In the genomic region with DNA sequence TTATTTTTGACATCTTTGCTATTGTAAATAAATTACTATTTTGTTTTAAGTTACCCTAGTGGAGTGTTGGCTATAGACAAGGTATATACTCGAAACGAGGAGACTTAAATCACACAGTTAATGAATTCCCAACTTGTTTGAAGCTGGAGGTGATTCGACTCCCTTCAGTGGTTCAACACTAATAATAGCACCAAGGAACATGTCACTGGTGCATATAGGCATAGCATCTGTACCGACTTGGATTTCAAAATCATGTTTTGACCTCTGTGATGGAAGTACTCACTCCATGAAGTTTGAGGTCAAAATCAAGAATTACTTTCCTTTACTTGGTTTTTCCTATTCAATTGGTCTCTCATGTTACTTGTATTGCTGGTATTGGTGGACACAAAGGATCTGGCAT, we compare ENCODE assay signal across 17 cellular contexts.
"Had no signal": no experiment of that assay in that cellular context is flagged by ENCODE, and none has a peak within 500 bp of the region (broad histone marks: within the 10 kb centered on the region; RNA-seq: fewer than 3 reads in every experiment).

No MANE protein-coding gene starts in this region.

- H3K9me3 ChIP-seq: heart left ventricle, lower lobe of right lung, sigmoid colon, testis, uterus had no signal

- H3K27ac ChIP-seq: epithelial cell of prostate, heart left ventricle, lower lobe of right lung, parathyroid adenoma, sigmoid colon, testis, uterus had no signal

- H3K4me3 ChIP-seq: heart left ventricle, lower lobe of right lung, sigmoid colon, smooth muscle cell, testis, uterus had no signal

- DNase-seq: activated naive CD4-positive, alpha-beta T cell treated with anti-CD3 and anti-CD28 coated beads for 36 hours; activated T-cell treated with anti-CD3 and anti-CD28 coated beads, Interleukin-2, amount 50 U/mL, for 1 hour; amygdala; heart left ventricle; kidney; lower lobe of right lung; naive B cell; sigmoid colon; stimulated activated CD4-positive, alpha-beta T cell treated with anti-CD3 and anti-CD28 coated beads, Interleukin-15, amount 100 ng/mL, for 24 hours; T-helper 9 cell; testis; trophoblast cell; uterus had no signal

- H3K9me3 Mint-ChIP-seq: activated naive CD4-positive, alpha-beta T cell treated with anti-CD3 and anti-CD28 coated beads for 36 hours; naive B cell; stimulated activated memory B cell treated with anti-CD40 and anti-IgM and Interleukin-4, amounts not matched to agents 10 μg/mL and 1 μg/mL and 100 μg/mL, for 72 hours had no signal

- H3K27me3 ChIP-seq: heart left ventricle, sigmoid colon, testis, uterus had no signal

- H3K27ac Mint-ChIP-seq: stimulated activated memory B cell treated with anti-CD40 and anti-IgM and Interleukin-4, amounts not matched to agents 10 μg/mL and 1 μg/mL and 100 μg/mL, for 72 hours had no signal

- H3K4me1 ChIP-seq: heart left ventricle, lower lobe of right lung, sigmoid colon, testis, uterus had no signal

- H3K36me3 ChIP-seq: uterus had no signal

- H3K27me3 Mint-ChIP-seq: naive B cell; stimulated activated memory B cell treated with anti-CD40 and anti-IgM and Interleukin-4, amounts not matched to agents 10 μg/mL and 1 μg/mL and 100 μg/mL, for 72 hours had no signal

- ATAC-seq: heart left ventricle; stimulated activated memory B cell treated with anti-CD40 and anti-IgM and Interleukin-4, amounts not matched to agents 10 μg/mL and 1 μg/mL and 100 μg/mL, for 72 hours had no signal

- H3K4me3 Mint-ChIP-seq: activated naive CD4-positive, alpha-beta T cell treated with anti-CD3 and anti-CD28 coated beads for 36 hours; naive B cell; stimulated activated memory B cell treated with anti-CD40 and anti-IgM and Interleukin-4, amounts not matched to agents 10 μg/mL and 1 μg/mL and 100 μg/mL, for 72 hours had no signal
